ENCODE assay signal across 8 cellular contexts in genomic region chr19:1590641-1591397, GRCh38. TPM values are rescaled to one million over a fixed set of nuclear protein-coding genes. Genes with fewer than 3 reads are reported as not detected.
DNase-seq lines count a peak whose midpoint lies in the region; ATAC-seq and TF ChIP-seq lines count a peak whose summit lies in the region.

No MANE protein-coding gene starts in this region.

- WGBS in body of pancreas, 2 donors: 35 to 39% methylated on average over 10 of the region's 10 CpGs

- H3K9me3 ChIP-seq in body of pancreas: no peaks in the 10 kb centered on the region

- peaks cover 29% of the 10 kb centered on the region for H3K4me1 ChIP-seq in body of pancreas

- H3K4me1 Mint-ChIP-seq in memory B cell: peaks cover 14% of the 10 kb centered on the region

- no peak for TF ChIP-seq CTCF in body of pancreas (IDR thresholded peaks at IDR 0.05)

- no peak overlapping the region for H3K4me3 ChIP-seq in body of pancreas

- no peaks in the 10 kb centered on the region for H3K27me3 ChIP-seq in body of pancreas

- H3K27ac Mint-ChIP-seq in memory B cell: peak overlapping the region; percentile 57

- H3K36me3 ChIP-seq in body of pancreas (replicated peaks in 1 of 2; ENCODE audit: insufficient read depth in 1 of 2, low read depth in 2 of 2): no peaks in the 10 kb centered on the region

- peak overlapping the region; percentile 85 for H3K4me3 Mint-ChIP-seq in memory B cell

- no peaks in the 10 kb centered on the region for H3K27me3 Mint-ChIP-seq in memory B cell

- H3K27ac ChIP-seq in body of pancreas: peak overlapping the region in 3 of 4 donors; percentile 92 to 93 (median 93)

- intact Hi-C loops in body of pancreas (cut with DNase I): no loop called here

- H3K9me3 Mint-ChIP-seq in memory B cell: no peaks in the 10 kb centered on the region

- H3K36me3 Mint-ChIP-seq in memory B cell: peaks cover 3% of the 10 kb centered on the region

- no peak for TF ChIP-seq POLR2A in body of pancreas (IDR thresholded peaks at IDR 0.05)

- peak; percentile 73 for DNase-seq in activated effector memory CD4-positive, alpha-beta T cell treated with anti-CD3 and anti-CD28 coated beads, Interleukin-2, amount 50 U/mL, for 16 hours
- DNase-seq in activated effector memory CD4-positive, alpha-beta T cell treated with Interleukin-2 at 50 U/mL for 16 hours: no peak
- DNase-seq in NCI-H69 (lab: John Stamatoyannopoulos, UW): peak; percentile 33
- no peak for DNase-seq in body of pancreas
- DNase-seq in memory B cell (ENCODE audit: low spot score in 2 of 2): no peak
- no peak for DNase-seq in medulla oblongata (ENCODE audit: extremely low spot score)

- no peak for ATAC-seq in body of pancreas
- ATAC-seq in memory B cell (ENCODE audit: low read depth): peak; percentile 17
- no peak for ATAC-seq in GM21360 (IDR thresholded peaks at IDR 0.05; ENCODE audit: unreplicated experiment)
- no peak for ATAC-seq in GM18907 (IDR thresholded peaks at IDR 0.05; ENCODE audit: unreplicated experiment)

RNA-seq across cellular contexts. Expression of gene MBD3, which starts 1.8 kb away (rescaled TPM):
- 10 to 100 TPM; 37.4 to 91.6 TPM for total RNA-seq in body of pancreas

RNA-seq across cellular contexts. Expression of gene UQCR11, which starts 14.4 kb away (rescaled TPM):
- 10 to 100 TPM; 12.2 to 52.4 TPM for total RNA-seq in body of pancreas

RNA-seq across cellular contexts. Expression of gene MEX3D, which starts 22.7 kb away (rescaled TPM):
- total RNA-seq in body of pancreas: 10 to 100 TPM; 18.8 to 21.8 TPM

Comparison
In these comparisons a context has a peak if more than half of its experiments do, and no peak if none do; other contexts are left out.
1. DNase-seq: peak in activated effector memory CD4-positive, alpha-beta T cell treated with anti-CD3 and anti-CD28 coated beads, Interleukin-2, amount 50 U/mL, for 16 hours (single experiment) and NCI-H69 (single experiment); none in activated effector memory CD4-positive, alpha-beta T cell treated with Interleukin-2 at 50 U/mL for 16 hours (single experiment), body of pancreas (0 of 4), memory B cell (0 of 2) and medulla oblongata (single experiment).